In genomic region chrX:150478496-150479492, GRCh38 we compare ENCODE assay signal across 9 cellular contexts.
A peak's percentile ranks its signal among the peaks of the same experiment; 100 is the strongest.
DNase-seq lines count a peak whose midpoint lies in the region; ATAC-seq and TF ChIP-seq lines count a peak whose summit lies in the region.
"Had no signal": no experiment of that assay in that cellular context is flagged by ENCODE, and none has a peak within 500 bp of the region (broad histone marks: within the 10 kb centered on the region; RNA-seq: fewer than 3 reads in every experiment).

No MANE protein-coding gene starts in this region.

- intact Hi-C loops in psoas muscle (cut with DNase I), result loop anchor here in 1 of 2 donors (10.0 kb wide), 1 partner anchor 264 kb away; no protein-coding TSS in a partner anchor

- no peak for TF ChIP-seq CTCF in psoas muscle (IDR thresholded peaks at IDR 0.05)

- H3K36me3 Mint-ChIP-seq in memory B cell, result no peaks in the 10 kb centered on the region

- no peaks in the 10 kb centered on the region for H3K9me3 ChIP-seq in psoas muscle
- H3K9me3 ChIP-seq: mucosa of descending colon had no signal

- no peaks in the 10 kb centered on the region for H3K27me3 Mint-ChIP-seq in memory B cell

- H3K9me3 Mint-ChIP-seq in memory B cell, result no peaks in the 10 kb centered on the region

- ATAC-seq in GM18517 (IDR thresholded peaks at IDR 0.05; ENCODE audit: unreplicated experiment) (peak; percentile 56), HG02610 (IDR thresholded peaks at IDR 0.05; ENCODE audit: unreplicated experiment) (peak; percentile 47), memory B cell (ENCODE audit: low read depth) (peak; percentile 56), psoas muscle (no peak), HG03095 (IDR thresholded peaks at IDR 0.05; ENCODE audit: unreplicated experiment) (no peak), GM21825 (IDR thresholded peaks at IDR 0.05; ENCODE audit: unreplicated experiment) (no peak)
- ATAC-seq: mucosa of descending colon had no signal

- H3K27ac Mint-ChIP-seq in memory B cell, result peak overlapping the region; percentile 47

- DNase-seq in RPMI8226 (peak; percentile 9), memory B cell (ENCODE audit: low spot score in 2 of 2) (no peak), psoas muscle (no peak), DMS53 treated with DMSO at 0.1 percent for 48 hours (lab: John Stamatoyannopoulos, UW; ENCODE audit: unreplicated experiment) (no peak)
- DNase-seq: mucosa of descending colon had no signal

- no peaks in the 10 kb centered on the region for H3K27me3 ChIP-seq in psoas muscle (ENCODE audit: insufficient read depth in 3 of 3, low read length in 2 of 3)

- H3K4me1 Mint-ChIP-seq in memory B cell, result peaks cover 12% of the 10 kb centered on the region

- H3K27ac ChIP-seq in psoas muscle, result no peak overlapping the region

- no peaks in the 10 kb centered on the region for H3K36me3 ChIP-seq in psoas muscle (ENCODE audit: insufficient read depth in 1 of 2, low read depth in 1 of 2)

- no peak overlapping the region for H3K4me3 ChIP-seq in psoas muscle
- H3K4me3 ChIP-seq: mucosa of descending colon had no signal

- 72 to 75% (median 73%) methylated on average over 13 of the region's 13 CpGs for whole genome bisulfite sequencing in psoas muscle, 3 donors

- H3K4me3 Mint-ChIP-seq in memory B cell, result peak overlapping the region; percentile 68

- H3K4me1 ChIP-seq in psoas muscle, result peaks cover 5% of the 10 kb centered on the region

Comparison
In these comparisons a context has a peak if more than half of its experiments do, and no peak if none do; other contexts are left out.
1. ATAC-seq: peak in GM18517 (single experiment), HG02610 (single experiment) and memory B cell (single experiment); none in psoas muscle (0 of 4), HG03095 (single experiment) and GM21825 (single experiment).